In the genomic region with DNA sequence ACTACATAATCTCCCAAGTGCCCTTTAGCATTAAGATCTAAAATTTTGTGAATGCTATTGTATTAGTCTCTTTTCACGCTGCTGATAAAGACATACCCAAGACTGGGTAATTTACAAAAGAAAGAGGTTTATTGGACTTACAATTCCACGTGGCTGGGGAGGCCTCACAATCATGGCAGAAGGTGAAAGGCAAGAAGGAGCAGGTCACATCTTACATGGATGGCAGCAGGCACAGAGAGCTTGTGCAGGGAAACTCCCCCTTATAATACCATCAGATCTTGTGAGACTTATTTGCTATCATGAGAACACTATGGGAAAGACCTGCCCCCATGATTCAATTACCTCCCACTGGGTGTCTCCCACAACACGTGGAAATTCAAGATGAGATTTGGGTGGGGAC, we compare ENCODE assay signal across 12 cellular contexts. TPM values are rescaled to one million over a fixed set of nuclear protein-coding genes. Genes with fewer than 3 reads are reported as not detected.
"Had no signal": no experiment of that assay in that cellular context is flagged by ENCODE, and none has a peak within 500 bp of the region (broad histone marks: within the 10 kb centered on the region; RNA-seq: fewer than 3 reads in every experiment).

No MANE protein-coding gene starts in this region.

RNA-seq across cellular contexts. Expression of a gene that starts 22.6 kb away (rescaled TPM):
- total RNA-seq: stomach, suprapubic skin, testis, thyroid gland, tibial nerve, transverse colon, upper lobe of right lung, vagina had no signal
- polyA plus RNA-seq: stomach, urinary bladder had no signal

RNA-seq across cellular contexts. Expression of a gene that starts 57.0 kb away (rescaled TPM):
- total RNA-seq: subcutaneous adipose tissue, suprapubic skin, temporal lobe, thyroid gland, tibial nerve, transverse colon, upper lobe of right lung, ureter, urinary bladder, vagina had no signal
- polyA plus RNA-seq: stomach, urinary bladder had no signal
